10 cellular contexts compared by ENCODE assay signal in genomic region chr3:27311400-27311799, GRCh38. TPM values are rescaled to one million over a fixed set of nuclear protein-coding genes. Genes with fewer than 3 reads are reported as not detected.
DNase-seq lines count a peak whose midpoint lies in the region; ATAC-seq lines count a peak whose summit lies in the region.
"Had no signal": no experiment of that assay in that cellular context is flagged by ENCODE, and none has a peak within 500 bp of the region (broad histone marks: within the 10 kb centered on the region; RNA-seq: fewer than 3 reads in every experiment).

No MANE protein-coding gene starts in this region.

- H3K79me1 ChIP-seq in neuronal stem cell (ENCODE audit: low read depth, low read length): no peaks in the 10 kb centered on the region

- no peak overlapping the region for H3K4ac ChIP-seq in neuronal stem cell (ENCODE audit: low read length)

- no peak overlapping the region for H3K4me2 ChIP-seq in neuronal stem cell (ENCODE audit: insufficient read depth, low read length, poor library complexity, severe bottlenecking)

- no peaks in the 10 kb centered on the region for H3K27me3 ChIP-seq in neuronal stem cell (ENCODE audit: control insufficient read depth in 3 of 3, insufficient read depth in 3 of 3, low read depth in 1 of 3, low read length in 3 of 3)

- no peak overlapping the region for H3K18ac ChIP-seq in neuronal stem cell (ENCODE audit: low read length)

- H3K36me3 ChIP-seq in neuronal stem cell (replicated peaks in 1 of 2; ENCODE audit: control insufficient read depth in 2 of 2, insufficient read depth in 2 of 2, low read length in 2 of 2): no peaks in the 10 kb centered on the region

- H3K4me3 ChIP-seq in neuronal stem cell (ENCODE audit: low read length in 2 of 2): no peak overlapping the region

- no peak overlapping the region for H2AK5ac ChIP-seq in neuronal stem cell (ENCODE audit: low read depth, low read length)

- no peak overlapping the region for H3K27ac Mint-ChIP-seq in effector memory CD8-positive, alpha-beta T cell
- H3K27ac Mint-ChIP-seq: activated CD4-positive, alpha-beta memory T cell treated with anti-CD3 and anti-CD28 coated beads for 36 hours; brain had no signal

- no peak overlapping the region for H3K23ac ChIP-seq in neuronal stem cell (ENCODE audit: low read depth, low read length, poor library complexity)

- no peak overlapping the region for H3K4me3 Mint-ChIP-seq in effector memory CD8-positive, alpha-beta T cell
- H3K4me3 Mint-ChIP-seq: activated CD4-positive, alpha-beta memory T cell treated with anti-CD3 and anti-CD28 coated beads for 36 hours; brain had no signal

- H3K27ac ChIP-seq in neuronal stem cell (replicated peaks; ENCODE audit: low read length): no peak overlapping the region

- no peaks in the 10 kb centered on the region for H3K36me3 Mint-ChIP-seq in effector memory CD8-positive, alpha-beta T cell (ENCODE audit: insufficient read depth)
- H3K36me3 Mint-ChIP-seq: activated CD4-positive, alpha-beta memory T cell treated with anti-CD3 and anti-CD28 coated beads for 36 hours; brain had no signal

- intact Hi-C loops in Right ventricle myocardium superior (cut with DNase I): loop anchor here (10.0 kb wide), 1 partner anchor 373 kb away; no protein-coding TSS in a partner anchor

- no peak overlapping the region for H2BK120ac ChIP-seq in neuronal stem cell (ENCODE audit: low read depth, low read length)

- H2BK15ac ChIP-seq in neuronal stem cell (ENCODE audit: low read length): no peak overlapping the region

- no peak overlapping the region for H2BK12ac ChIP-seq in neuronal stem cell (ENCODE audit: low read length)

- WGBS in neuronal stem cell (ENCODE audit: extremely low coverage in 2 of 2, insufficient read length in 2 of 2, insufficient replicate concordance in 1 of 2), 2 donors: no CpG with 5 or more reads among the region's 5 CpGs

- H3K9ac ChIP-seq in neuronal stem cell (ENCODE audit: low read depth, low read length, poor library complexity): no peak overlapping the region

- no peaks in the 10 kb centered on the region for H3K9me3 ChIP-seq in neuronal stem cell (replicated peaks in 1 of 2; ENCODE audit: control insufficient read depth in 2 of 2, insufficient read depth in 1 of 2, low read depth in 1 of 2, low read length in 2 of 2)

- no peaks in the 10 kb centered on the region for H3K9me3 Mint-ChIP-seq in effector memory CD8-positive, alpha-beta T cell
- H3K9me3 Mint-ChIP-seq: activated CD4-positive, alpha-beta memory T cell treated with anti-CD3 and anti-CD28 coated beads for 36 hours; brain had no signal

- DNase-seq in EH (ENCODE audit: low read depth) (peak; percentile 99), NCI-H460 (ENCODE audit: extremely low read depth, low read depth) (peak; percentile 59), dermis blood vessel endothelial cell (peak; percentile 73), neuronal stem cell (ENCODE audit: low spot score) (no peak), Right ventricle myocardium superior (no peak)
- no peak for DNase-seq in effector memory CD8-positive, alpha-beta T cell
- DNase-seq: activated CD4-positive, alpha-beta memory T cell treated with anti-CD3 and anti-CD28 coated beads for 36 hours had no signal

- H4K8ac ChIP-seq in neuronal stem cell (ENCODE audit: low read depth, low read length): no peak overlapping the region

- H3K14ac ChIP-seq in neuronal stem cell (ENCODE audit: low read length): no peak overlapping the region

- no peak overlapping the region for H2BK5ac ChIP-seq in neuronal stem cell (ENCODE audit: low read length)

- peak overlapping the region; percentile 84 for H2AFZ ChIP-seq in neuronal stem cell (ENCODE audit: low read length)

- no peaks in the 10 kb centered on the region for H3K4me1 Mint-ChIP-seq in effector memory CD8-positive, alpha-beta T cell (ENCODE audit: low read depth in 2 of 2)
- H3K4me1 Mint-ChIP-seq: brain had no signal

- ATAC-seq in Right ventricle myocardium superior (ENCODE audit: poor library complexity) (no peak), HG03442 (IDR thresholded peaks at IDR 0.05; ENCODE audit: unreplicated experiment) (no peak), GM21786 (IDR thresholded peaks at IDR 0.05; ENCODE audit: unreplicated experiment) (no peak)
- ATAC-seq in effector memory CD8-positive, alpha-beta T cell (replicated peaks): no peak

- peaks cover 3 to 4% of the 10 kb centered on the region in 2 donors for H3K4me1 ChIP-seq in neuronal stem cell (ENCODE audit: control insufficient read depth in 2 of 2, insufficient read depth in 1 of 2, low read depth in 1 of 2, low read length in 2 of 2)

- no peaks in the 10 kb centered on the region for H3K27me3 Mint-ChIP-seq in effector memory CD8-positive, alpha-beta T cell
- H3K27me3 Mint-ChIP-seq: activated CD4-positive, alpha-beta memory T cell treated with anti-CD3 and anti-CD28 coated beads for 36 hours; brain had no signal

- no peak overlapping the region for H4K91ac ChIP-seq in neuronal stem cell (ENCODE audit: low read depth, low read length, poor library complexity)

RNA-seq across cellular contexts. Expression of gene NEK10, which starts 57.8 kb away (rescaled TPM):
- total RNA-seq in NCI-H460 (2014; rRNA removed; shearing (Covaris generic)): 1.4 and 1.5 TPM in 2 replicates
- polyA plus RNA-seq in NCI-H460 (2014; cell fraction: nucleus; rRNA removed): 1.9 TPM in 2 replicates
- total RNA-seq in dermis blood vessel endothelial cell (2.0 and 2.6 TPM in 2 replicates), Right ventricle myocardium superior (11.7 TPM)
- polyA plus RNA-seq in neuronal stem cell (2013, experiment 1 of 2): 0.43 TPM
- 0.54 TPM for polyA plus RNA-seq in neuronal stem cell (2013, experiment 2 of 2)

Comparison
In these comparisons a context has a peak if more than half of its experiments do, and no peak if none do; other contexts are left out.
1. DNase-seq: peak in EH (single experiment), NCI-H460 (single experiment) and dermis blood vessel endothelial cell (single experiment); none in neuronal stem cell (single experiment), Right ventricle myocardium superior (single experiment) and effector memory CD8-positive, alpha-beta T cell (0 of 3).